ENCODE assay signal across 16 cellular contexts in the genomic region with DNA sequence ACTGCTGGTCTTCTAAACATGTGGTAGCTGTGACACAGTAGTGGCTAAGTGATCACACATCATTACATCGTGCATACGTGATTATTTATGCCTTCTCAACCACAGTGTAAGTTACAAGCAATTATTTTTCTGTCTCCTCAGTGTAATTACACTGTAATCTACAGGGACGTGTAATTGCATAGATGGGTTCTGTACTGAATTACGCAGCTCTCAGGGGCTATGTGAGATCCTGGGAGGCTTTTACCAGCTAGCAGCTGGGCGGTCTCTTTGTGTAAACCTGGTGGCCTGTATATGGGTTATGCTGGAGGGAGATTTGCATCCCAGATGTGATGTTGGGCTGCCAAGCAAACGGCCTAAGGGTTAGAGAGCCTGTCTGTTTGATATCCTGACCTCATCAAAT.
DNase-seq lines count a peak whose midpoint lies in the region; ATAC-seq and TF ChIP-seq lines count a peak whose summit lies in the region.
"Had no signal": no experiment of that assay in that cellular context is flagged by ENCODE, and none has a peak within 500 bp of the region (broad histone marks: within the 10 kb centered on the region; RNA-seq: fewer than 3 reads in every experiment).

No MANE protein-coding gene starts in this region.

- H3K36me3 Mint-ChIP-seq in glutamatergic neuron (ENCODE audit: unreplicated experiment): no peaks in the 10 kb centered on the region
- H3K36me3 Mint-ChIP-seq: activated naive CD4-positive, alpha-beta T cell treated with anti-CD3 and anti-CD28 coated beads, Interleukin-2, amount 10 ng/mL, durations not matched to agents 7 days and 5 days; T-cell had no signal

- peaks cover 17% of the 10 kb centered on the region for H3K4me1 Mint-ChIP-seq in glutamatergic neuron (ENCODE audit: low read depth, unreplicated experiment)
- H3K4me1 Mint-ChIP-seq: activated naive CD4-positive, alpha-beta T cell treated with anti-CD3 and anti-CD28 coated beads, Interleukin-2, amount 10 ng/mL, durations not matched to agents 7 days and 5 days; T-cell had no signal

- peaks cover 1% of the 10 kb centered on the region for H3K27me3 Mint-ChIP-seq in glutamatergic neuron (ENCODE audit: unreplicated experiment)
- H3K27me3 Mint-ChIP-seq: activated naive CD4-positive, alpha-beta T cell treated with anti-CD3 and anti-CD28 coated beads, Interleukin-2, amount 10 ng/mL, durations not matched to agents 7 days and 5 days; T-cell had no signal

- no peak for TF ChIP-seq CTCF in glutamatergic neuron (IDR thresholded peaks at IDR 0.05; ENCODE audit: partially characterized antibody, unreplicated experiment)

- H3K9me3 Mint-ChIP-seq in glutamatergic neuron (ENCODE audit: unreplicated experiment): peaks cover 7% of the 10 kb centered on the region

- no peak overlapping the region for H3K4me3 Mint-ChIP-seq in glutamatergic neuron (ENCODE audit: unreplicated experiment)
- H3K4me3 Mint-ChIP-seq: activated naive CD4-positive, alpha-beta T cell treated with anti-CD3 and anti-CD28 coated beads, Interleukin-2, amount 10 ng/mL, durations not matched to agents 7 days and 5 days; T-cell had no signal

- no peak for ATAC-seq in GM19328 (IDR thresholded peaks at IDR 0.05; ENCODE audit: unreplicated experiment)
- ATAC-seq: Right ventricle myocardium inferior, T-cell had no signal

- DNase-seq in COR-L47 (lab: John Stamatoyannopoulos, UW) (peak; percentile 67), NCI-H1417 (lab: John Stamatoyannopoulos, UW) (peak; percentile 9 to 99 (median 86)), NCI-H2227 (lab: John Stamatoyannopoulos, UW; ENCODE audit: unreplicated experiment) (peak; percentile 81), glutamatergic neuron (peak; percentile 55), OCI-M2 (lab: John Stamatoyannopoulos, UW; ENCODE audit: unreplicated experiment) (no peak), globus pallidus (ENCODE audit: low spot score) (no peak), midbrain (lab: John Stamatoyannopoulos, UW) (no peak)
- DNase-seq: activated naive CD4-positive, alpha-beta T cell treated with anti-CD3 and anti-CD28 coated beads, Interleukin-2, amount 10 ng/mL, durations not matched to agents 7 days and 5 days; activated T-cell treated with anti-CD3 and anti-CD28 coated beads, Interleukin-2, amount 50 U/mL, for 48 hours; amygdala; BE2C; dermis blood vessel endothelial cell; KBM-7; T-cell had no signal

- peak overlapping the region; percentile 63 for H3K27ac Mint-ChIP-seq in glutamatergic neuron (ENCODE audit: unreplicated experiment)
- H3K27ac Mint-ChIP-seq: activated naive CD4-positive, alpha-beta T cell treated with anti-CD3 and anti-CD28 coated beads, Interleukin-2, amount 10 ng/mL, durations not matched to agents 7 days and 5 days; T-cell had no signal

Comparison
In these comparisons a context has a peak if more than half of its experiments do, and no peak if none do; other contexts are left out.
1. DNase-seq: peak in COR-L47 (single experiment), NCI-H1417 (3 of 3), NCI-H2227 (single experiment) and glutamatergic neuron (single experiment); none in OCI-M2 (single experiment), globus pallidus (single experiment) and midbrain (single experiment).